Comparison of ENCODE assay signal across 17 cellular contexts in the genomic region with DNA sequence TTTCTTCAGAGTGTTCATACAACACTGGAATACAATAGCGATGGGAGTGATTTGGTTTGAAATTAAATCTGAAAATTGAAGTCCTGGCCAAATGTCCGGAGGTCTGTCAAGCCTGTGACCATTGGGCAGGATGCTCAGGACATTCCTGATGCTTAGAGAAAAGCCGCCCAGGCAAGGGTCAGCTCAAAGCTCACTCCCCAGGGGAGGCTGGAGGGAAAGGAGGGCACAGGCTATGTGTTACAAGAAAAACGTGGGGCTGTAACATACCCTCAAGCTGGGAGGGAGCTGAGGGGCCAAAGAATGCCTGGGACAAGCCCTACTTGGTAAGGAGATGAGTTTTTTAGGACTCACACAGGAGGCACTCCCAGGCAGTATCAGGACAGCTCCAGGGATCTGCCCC.
DNase-seq lines count a peak whose midpoint lies in the region; ATAC-seq and TF ChIP-seq lines count a peak whose summit lies in the region.
"Had no signal": no experiment of that assay in that cellular context is flagged by ENCODE, and none has a peak within 500 bp of the region (broad histone marks: within the 10 kb centered on the region; RNA-seq: fewer than 3 reads in every experiment).

No MANE protein-coding gene starts in this region.

- no peak overlapping the region for H3K27ac ChIP-seq in spleen
- H3K27ac ChIP-seq: PC-9, RWPE1 had no signal

- no peak for ATAC-seq in left lobe of liver
- ATAC-seq in GM18498 (IDR thresholded peaks at IDR 0.05; ENCODE audit: unreplicated experiment) = no peak
- ATAC-seq in GM21825 (IDR thresholded peaks at IDR 0.05; ENCODE audit: unreplicated experiment) = no peak
- ATAC-seq in GM18861 (IDR thresholded peaks at IDR 0.05; ENCODE audit: unreplicated experiment) = no peak

- WGBS in spleen, 5 donors = 64 to 93% (median 78%) methylated on average over 4 of the region's 4 CpGs

- H3K36me3 ChIP-seq in H7 (replicated peaks; ENCODE audit: control insufficient read depth, insufficient read depth, low read length) (no peaks in the 10 kb centered on the region), spleen (no peaks in the 10 kb centered on the region)

- no peaks in the 10 kb centered on the region for H3K4me1 ChIP-seq in spleen

- DNase-seq in GM03348 (ENCODE audit: low spot score) (peak; percentile 2), H7 (peak; percentile 12), left lobe of liver (ENCODE audit: low spot score) (peak; percentile 14), spleen (peak; percentile 22)
- DNase-seq: C1 segment of cervical spinal cord, DMS79, HCEC 1CT, Karpas-422, NCI-H1436, NCI-H1930, NCI-H345, NCI-H526, PC-9 had no signal

- peaks cover 0 to 28% (median 16%) of the 10 kb centered on the region in 8 donors for H3K9me3 ChIP-seq in spleen

- no peaks in the 10 kb centered on the region for H3K27me3 ChIP-seq in H7 (ENCODE audit: control insufficient read depth, insufficient read depth, low read length)
- H3K27me3 ChIP-seq in spleen (replicated peaks in 1 of 7) = peaks cover 0 to 64% (median 5%) of the 10 kb centered on the region in 7 donors

- no peak for TF ChIP-seq CTCF in spleen (IDR thresholded peaks at IDR 0.05 in 8 of 11, conservative IDR thresholded peaks at IDR 0.05 in 3 of 11)

- intact Hi-C loops in spleen (cut with DNase I; ENCODE audit: low total_unique reads) = no loop called here

- TF ChIP-seq POLR2A in spleen (IDR thresholded peaks at IDR 0.05) = no peak

- H3K4me3 ChIP-seq in H7 (ENCODE audit: insufficient read depth, low read depth, low read length) = no peak overlapping the region
- no peak overlapping the region for H3K4me3 ChIP-seq in spleen
- H3K4me3 ChIP-seq: PC-9 had no signal
